ENCODE assay signal across 24 cellular contexts in the genomic region with DNA sequence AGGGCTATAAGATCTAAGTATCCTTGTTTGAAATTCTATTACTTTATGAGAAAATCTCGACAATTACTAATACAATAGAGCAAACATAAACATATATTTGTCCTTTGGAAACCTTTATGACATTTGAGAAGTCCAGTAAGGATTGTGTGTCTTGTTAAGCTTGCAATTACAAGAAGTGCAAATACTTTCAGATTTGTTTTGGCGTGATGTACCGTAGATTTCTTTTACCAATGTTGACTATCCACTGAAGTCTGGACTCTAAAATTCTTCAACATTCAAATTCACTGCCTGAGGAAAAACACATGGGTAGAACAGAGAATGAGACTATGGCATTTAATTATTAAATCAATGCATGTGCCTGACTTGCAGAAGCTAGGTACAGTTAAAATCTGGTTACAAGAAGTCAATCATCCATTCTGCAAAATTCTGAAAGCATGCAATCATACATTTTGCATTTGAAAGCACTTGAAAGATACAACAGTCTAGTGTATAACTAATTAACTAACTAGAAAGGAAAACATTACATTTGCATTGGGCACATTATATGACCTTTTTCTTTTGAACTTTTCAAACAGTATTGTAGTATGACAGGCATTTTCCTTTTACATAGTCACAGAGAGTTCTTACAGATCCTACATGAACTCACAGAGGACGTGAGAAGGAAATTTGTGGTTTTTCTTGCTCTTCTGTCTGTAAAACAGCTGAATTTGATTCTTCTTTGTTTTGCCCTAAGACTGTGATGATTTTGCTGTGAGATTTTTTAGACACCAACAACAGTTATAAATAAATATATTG.
"Had no signal": no experiment of that assay in that cellular context is flagged by ENCODE, and none has a peak within 500 bp of the region (broad histone marks: within the 10 kb centered on the region; RNA-seq: fewer than 3 reads in every experiment).

No MANE protein-coding gene starts in this region.

- H3K9me3 Mint-ChIP-seq: activated naive CD8-positive, alpha-beta T cell treated with anti-CD3 and anti-CD28 coated beads, Interleukin-2, amount 50 U/mL, for 24 hours had no signal

- H3K27ac ChIP-seq: ascending aorta, gastroesophageal sphincter, heart right ventricle, neutrophil, parathyroid adenoma, spleen had no signal

- H3K4me3 Mint-ChIP-seq: activated naive CD4-positive, alpha-beta T cell treated with anti-CD3 and anti-CD28 coated beads, Interleukin-2, amount 10 ng/mL, durations not matched to agents 7 days and 5 days; activated naive CD8-positive, alpha-beta T cell treated with anti-CD3 and anti-CD28 coated beads, Interleukin-2, amount 50 U/mL, for 24 hours; immature natural killer cell; naive thymus-derived CD4-positive, alpha-beta T cell had no signal

- H3K4me1 Mint-ChIP-seq: activated naive CD4-positive, alpha-beta T cell treated with anti-CD3 and anti-CD28 coated beads, Interleukin-2, amount 10 ng/mL, durations not matched to agents 7 days and 5 days; activated naive CD8-positive, alpha-beta T cell treated with anti-CD3 and anti-CD28 coated beads, Interleukin-2, amount 50 U/mL, for 24 hours; immature natural killer cell; naive thymus-derived CD4-positive, alpha-beta T cell had no signal

- H3K9ac ChIP-seq: parathyroid adenoma had no signal

- DNase-seq: activated CD4-positive, alpha-beta T cell treated with anti-CD3 and anti-CD28 coated beads, Interleukin-2, amount 50 U/mL, for 1 hour; activated CD8-positive, alpha-beta memory T cell treated with anti-CD3 and anti-CD28 coated beads, Interleukin-2, amount 50 U/mL, for 48 hours; activated effector memory CD4-positive, alpha-beta T cell treated with Interleukin-2 at 50 U/mL for 16 hours; activated naive CD4-positive, alpha-beta T cell treated with anti-CD3 and anti-CD28 coated beads, Interleukin-2, amount 10 ng/mL, durations not matched to agents 7 days and 5 days; activated naive CD8-positive, alpha-beta T cell treated with anti-CD3 and anti-CD28 coated beads, Interleukin-2, amount 50 U/mL, for 24 hours; activated T-cell treated with anti-CD3 and anti-CD28 coated beads, Interleukin-2, amount 50 U/mL, for 48 hours; cerebellar nuclear complex; cortex of kidney; erythroblast; heart right ventricle; immature natural killer cell; kidney glomerular epithelial cell; left ventricle myocardium superior; mucosa of descending colon; naive thymus-derived CD4-positive, alpha-beta T cell; spleen; stimulated activated CD4-positive, alpha-beta T cell treated with anti-CD3 and anti-CD28 coated beads, Interleukin-4, amount 100 ng/mL, for 4 hours; stimulated activated naive CD4-positive, alpha-beta T cell; T1000 had no signal

- ATAC-seq: activated CD4-positive, CD25-positive, alpha-beta regulatory T cell treated with anti-CD3 and anti-CD28 coated beads, Interleukin-2, amount 50 U/mL, for 24 hours; activated naive CD8-positive, alpha-beta T cell treated with anti-CD3 and anti-CD28 coated beads, Interleukin-2, amount 50 U/mL, for 24 hours; gastroesophageal sphincter; heart right ventricle; left ventricle myocardium superior; mucosa of descending colon; naive thymus-derived CD4-positive, alpha-beta T cell had no signal

- H3K36me3 Mint-ChIP-seq: activated naive CD4-positive, alpha-beta T cell treated with anti-CD3 and anti-CD28 coated beads, Interleukin-2, amount 10 ng/mL, durations not matched to agents 7 days and 5 days; immature natural killer cell; naive thymus-derived CD4-positive, alpha-beta T cell had no signal

- H3K36me3 ChIP-seq: ascending aorta, gastroesophageal sphincter, heart right ventricle, neutrophil, spleen had no signal

- H3K4me3 ChIP-seq: ascending aorta, gastroesophageal sphincter, heart right ventricle, mucosa of descending colon, spleen had no signal

- H3K4me1 ChIP-seq: ascending aorta, gastroesophageal sphincter, heart right ventricle, parathyroid adenoma, spleen had no signal

- H3K27me3 Mint-ChIP-seq: activated naive CD4-positive, alpha-beta T cell treated with anti-CD3 and anti-CD28 coated beads, Interleukin-2, amount 10 ng/mL, durations not matched to agents 7 days and 5 days; activated naive CD8-positive, alpha-beta T cell treated with anti-CD3 and anti-CD28 coated beads, Interleukin-2, amount 50 U/mL, for 24 hours; naive thymus-derived CD4-positive, alpha-beta T cell had no signal

- H3K27ac Mint-ChIP-seq: activated naive CD4-positive, alpha-beta T cell treated with anti-CD3 and anti-CD28 coated beads, Interleukin-2, amount 10 ng/mL, durations not matched to agents 7 days and 5 days; activated naive CD8-positive, alpha-beta T cell treated with anti-CD3 and anti-CD28 coated beads, Interleukin-2, amount 50 U/mL, for 24 hours; immature natural killer cell; naive thymus-derived CD4-positive, alpha-beta T cell had no signal

- H3K9me3 ChIP-seq: ascending aorta, gastroesophageal sphincter, mucosa of descending colon, neutrophil had no signal

- H3K27me3 ChIP-seq: ascending aorta, gastroesophageal sphincter, heart right ventricle, neutrophil, spleen had no signal

- H3K79me2 ChIP-seq: parathyroid adenoma had no signal

- H2AFZ ChIP-seq: parathyroid adenoma had no signal
